In genomic region chr5:129110742-129111141, GRCh38 we compare ENCODE assay signal across 1 cellular context.
TF ChIP-seq lines count a peak whose summit lies in the region.

No MANE protein-coding gene starts in this region.

TF ChIP-seq in GM12878, 131 proteins besides CTCF, POLR2A, EP300 and RAD21 (continued from another document):
- TF ChIP-seq NKRF (conservative IDR thresholded peaks at IDR 0.05) (no peak), CBX5 (IDR thresholded peaks at IDR 0.05; ENCODE audit: low read depth) (no peak), USF2 (IDR thresholded peaks at IDR 0.05; ENCODE audit: borderline replicate concordance, low read depth, low read length) (no peak), BCLAF1 (IDR thresholded peaks at IDR 0.05) (no peak), SMAD5 (IDR thresholded peaks at IDR 0.05; ENCODE audit: low read depth) (no peak), IKZF1 (conservative IDR thresholded peaks at IDR 0.05) (no peak), EGR1 (IDR thresholded peaks at IDR 0.05; ENCODE audit: borderline replicate concordance in 1 of 2, low read depth in 2 of 2, low read length in 2 of 2) (no peak), USF1 (IDR thresholded peaks at IDR 0.05; ENCODE audit: borderline replicate concordance, extremely low read length, insufficient read depth, low read depth, low read length) (no peak), PKNOX1 (IDR thresholded peaks at IDR 0.05) (no peak), HDGF (IDR thresholded peaks at IDR 0.05) (no peak)
